In genomic region chr11:69250503-69251393, GRCh38 we compare ENCODE assay signal across 25 cellular contexts. TPM values are rescaled to one million over a fixed set of nuclear protein-coding genes. Genes with fewer than 3 reads are reported as not detected.
DNase-seq lines count a peak whose midpoint lies in the region; ATAC-seq and TF ChIP-seq lines count a peak whose summit lies in the region.
"Had no signal": no experiment of that assay in that cellular context is flagged by ENCODE, and none has a peak within 500 bp of the region (broad histone marks: within the 10 kb centered on the region; RNA-seq: fewer than 3 reads in every experiment).

No MANE protein-coding gene starts in this region.

- H4K8ac ChIP-seq in neuronal stem cell (ENCODE audit: low read depth, low read length) = no peak overlapping the region

- H3K36me3 Mint-ChIP-seq in activated CD4-positive, alpha-beta memory T cell treated with anti-CD3 and anti-CD28 coated beads, Interleukin-2, amount 10 ng/mL, durations not matched to agents 7 days and 5 days (ENCODE audit: low read depth) = no peaks in the 10 kb centered on the region
- no peaks in the 10 kb centered on the region for H3K36me3 Mint-ChIP-seq in activated T-helper 1 cell treated with anti-CD3 and anti-CD28 coated beads, Interleukin-12 subunit alpha, Interleukin-12 subunit beta, Interleukin-2, Interleukin-4 antibody, amounts not matched to agents 30 ng/mL and 10 ng/mL and 1 ng/mL, durations not matched to agents 14 hours and 24 hours and 36 hours (ENCODE audit: low read depth)
- H3K36me3 Mint-ChIP-seq: CD14-positive monocyte; CD8-positive, alpha-beta memory T cell had no signal

- H4K91ac ChIP-seq in neuronal stem cell (ENCODE audit: low read depth, low read length, poor library complexity) = no peak overlapping the region

- ATAC-seq in mucosa of descending colon = no peak
- no peak for ATAC-seq in GM19467 (IDR thresholded peaks at IDR 0.05; ENCODE audit: unreplicated experiment)

- peak overlapping the region; percentile 0 for H2BK12ac ChIP-seq in neuronal stem cell (ENCODE audit: low read length)

- no peak overlapping the region for H3K4me3 Mint-ChIP-seq in activated CD4-positive, alpha-beta memory T cell treated with anti-CD3 and anti-CD28 coated beads, Interleukin-2, amount 10 ng/mL, durations not matched to agents 7 days and 5 days
- H3K4me3 Mint-ChIP-seq in activated T-helper 1 cell treated with anti-CD3 and anti-CD28 coated beads, Interleukin-12 subunit alpha, Interleukin-12 subunit beta, Interleukin-2, Interleukin-4 antibody, amounts not matched to agents 30 ng/mL and 10 ng/mL and 1 ng/mL, durations not matched to agents 14 hours and 24 hours and 36 hours = no peak overlapping the region
- H3K4me3 Mint-ChIP-seq: CD14-positive monocyte; CD8-positive, alpha-beta memory T cell; HFFc6 had no signal

- POLR2A ChIA-PET in activated CD4-positive, alpha-beta memory T cell treated with anti-CD3 and anti-CD28 coated beads, Interleukin-2, amount 10 ng/mL, durations not matched to agents 7 days and 5 days (lab: Charles Lee) = no interaction called here

- no peak overlapping the region for H2BK15ac ChIP-seq in neuronal stem cell (ENCODE audit: low read length)

- no peaks in the 10 kb centered on the region for H3K4me1 Mint-ChIP-seq in activated CD4-positive, alpha-beta memory T cell treated with anti-CD3 and anti-CD28 coated beads, Interleukin-2, amount 10 ng/mL, durations not matched to agents 7 days and 5 days
- H3K4me1 Mint-ChIP-seq in activated T-helper 1 cell treated with anti-CD3 and anti-CD28 coated beads, Interleukin-12 subunit alpha, Interleukin-12 subunit beta, Interleukin-2, Interleukin-4 antibody, amounts not matched to agents 30 ng/mL and 10 ng/mL and 1 ng/mL, durations not matched to agents 14 hours and 24 hours and 36 hours (ENCODE audit: low read depth) = no peaks in the 10 kb centered on the region
- H3K4me1 Mint-ChIP-seq: CD14-positive monocyte; CD8-positive, alpha-beta memory T cell had no signal

- H3K18ac ChIP-seq in neuronal stem cell (ENCODE audit: low read length) = no peak overlapping the region

- no peak overlapping the region for H3K23ac ChIP-seq in neuronal stem cell (ENCODE audit: low read depth, low read length, poor library complexity)

- DNase-seq in cardiac septum (ENCODE audit: low spot score) (peak; percentile 71), right atrium auricular region (ENCODE audit: low spot score) (no peak), neuronal stem cell (ENCODE audit: low spot score) (no peak), mucosa of descending colon (no peak)
- DNase-seq in activated CD4-positive, alpha-beta memory T cell treated with anti-CD3 and anti-CD28 coated beads, Interleukin-2, amount 10 ng/mL, durations not matched to agents 7 days and 5 days = no peak
- no peak for DNase-seq in activated T-helper 1 cell treated with anti-CD3 and anti-CD28 coated beads, Interleukin-12 subunit alpha, Interleukin-12 subunit beta, Interleukin-2, Interleukin-4 antibody, amounts not matched to agents 30 ng/mL and 10 ng/mL and 1 ng/mL, durations not matched to agents 14 hours and 24 hours and 36 hours (ENCODE audit: low spot score)
- DNase-seq: 8988T; ACHN; BE2C; CD8-positive, alpha-beta memory T cell; DMS 273 treated with DMSO at 0.1 percent for 48 hours; DND-41; HFFc6; KG1; MG63; NCI-H1694; NCI-H2029 treated with DMSO at 0.1 percent for 48 hours; NCI-H446 treated with DMSO at 0.1 percent for 48 hours; NCI-H526 treated with DMSO at 0.1 percent for 48 hours; Right ventricle myocardium superior had no signal

- no peak overlapping the region for H3K4me3 ChIP-seq in right atrium auricular region
- no peak overlapping the region for H3K4me3 ChIP-seq in esophagus (ENCODE audit: low read depth in 1 of 2, low read length in 2 of 2)
- H3K4me3 ChIP-seq in neuronal stem cell (ENCODE audit: low read length in 2 of 2) = no peak overlapping the region
- no peak overlapping the region for H3K4me3 ChIP-seq in mucosa of descending colon
- H3K4me3 ChIP-seq: MG63, PC-9, SJSA1 had no signal

- no peak overlapping the region for H3K14ac ChIP-seq in neuronal stem cell (ENCODE audit: low read length)

- H3K4me1 ChIP-seq in right atrium auricular region (no peaks in the 10 kb centered on the region), esophagus (ENCODE audit: control insufficient read depth in 2 of 2, insufficient read depth in 2 of 2, low read length in 1 of 2) (peaks cover 0 to 8% of the 10 kb centered on the region in 2 donors), neuronal stem cell (ENCODE audit: control insufficient read depth in 2 of 2, insufficient read depth in 1 of 2, low read depth in 1 of 2, low read length in 2 of 2) (peaks cover 0 to 6% of the 10 kb centered on the region in 2 donors), mucosa of descending colon (ENCODE audit: low read depth) (no peaks in the 10 kb centered on the region)
- H3K4me1 ChIP-seq: BE2C, SJSA1 had no signal

- H2BK5ac ChIP-seq in neuronal stem cell (ENCODE audit: low read length) = no peak overlapping the region

- intact Hi-C loops in cardiac septum (cut with DNase I) (no loop called here), mucosa of descending colon (cut with DNase I, micrococcal nuclease) (no loop called here)
- intact Hi-C loops in activated T-helper 1 cell treated with anti-CD3 and anti-CD28 coated beads, Interleukin-12 subunit alpha, Interleukin-12 subunit beta, Interleukin-2, Interleukin-4 antibody, amounts not matched to agents 30 ng/mL and 10 ng/mL and 1 ng/mL, durations not matched to agents 14 hours and 24 hours and 36 hours (cut with micrococcal nuclease) = no loop called here

- H3K27me3 Mint-ChIP-seq in activated CD4-positive, alpha-beta memory T cell treated with anti-CD3 and anti-CD28 coated beads, Interleukin-2, amount 10 ng/mL, durations not matched to agents 7 days and 5 days = no peaks in the 10 kb centered on the region
- H3K27me3 Mint-ChIP-seq in activated T-helper 1 cell treated with anti-CD3 and anti-CD28 coated beads, Interleukin-12 subunit alpha, Interleukin-12 subunit beta, Interleukin-2, Interleukin-4 antibody, amounts not matched to agents 30 ng/mL and 10 ng/mL and 1 ng/mL, durations not matched to agents 14 hours and 24 hours and 36 hours (ENCODE audit: insufficient read depth) = peaks cover 6% of the 10 kb centered on the region

- no peak overlapping the region for H2BK120ac ChIP-seq in neuronal stem cell (ENCODE audit: low read depth, low read length)

- H3K9me3 Mint-ChIP-seq in activated CD4-positive, alpha-beta memory T cell treated with anti-CD3 and anti-CD28 coated beads, Interleukin-2, amount 10 ng/mL, durations not matched to agents 7 days and 5 days = peaks cover 12% of the 10 kb centered on the region
- peaks cover 28% of the 10 kb centered on the region for H3K9me3 Mint-ChIP-seq in activated T-helper 1 cell treated with anti-CD3 and anti-CD28 coated beads, Interleukin-12 subunit alpha, Interleukin-12 subunit beta, Interleukin-2, Interleukin-4 antibody, amounts not matched to agents 30 ng/mL and 10 ng/mL and 1 ng/mL, durations not matched to agents 14 hours and 24 hours and 36 hours

- no peak overlapping the region for H3K9ac ChIP-seq in neuronal stem cell (ENCODE audit: low read depth, low read length, poor library complexity)

- H3K36me3 ChIP-seq in right atrium auricular region = no peaks in the 10 kb centered on the region
- no peaks in the 10 kb centered on the region for H3K36me3 ChIP-seq in esophagus (ENCODE audit: control insufficient read depth in 2 of 2, insufficient read depth in 2 of 2, low read length in 1 of 2)
- no peaks in the 10 kb centered on the region for H3K36me3 ChIP-seq in neuronal stem cell (replicated peaks in 1 of 2; ENCODE audit: control insufficient read depth in 2 of 2, insufficient read depth in 2 of 2, low read length in 2 of 2)
- no peaks in the 10 kb centered on the region for H3K36me3 ChIP-seq in mucosa of descending colon (ENCODE audit: low read depth)
- H3K36me3 ChIP-seq: BE2C, MG63, SJSA1 had no signal

- no peak overlapping the region for H3K27ac Mint-ChIP-seq in activated CD4-positive, alpha-beta memory T cell treated with anti-CD3 and anti-CD28 coated beads, Interleukin-2, amount 10 ng/mL, durations not matched to agents 7 days and 5 days
- H3K27ac Mint-ChIP-seq in activated T-helper 1 cell treated with anti-CD3 and anti-CD28 coated beads, Interleukin-12 subunit alpha, Interleukin-12 subunit beta, Interleukin-2, Interleukin-4 antibody, amounts not matched to agents 30 ng/mL and 10 ng/mL and 1 ng/mL, durations not matched to agents 14 hours and 24 hours and 36 hours = no peak overlapping the region
- H3K27ac Mint-ChIP-seq: HFFc6 had no signal

- CTCF ChIA-PET in activated CD4-positive, alpha-beta memory T cell treated with anti-CD3 and anti-CD28 coated beads, Interleukin-2, amount 10 ng/mL, durations not matched to agents 7 days and 5 days (lab: Charles Lee) = no interaction called here

- WGBS in esophagus, 2 donors = 88 to 89% methylated on average over 25 of the region's 25 CpGs
- no CpG with 5 or more reads among the region's 25 CpGs for WGBS in neuronal stem cell (ENCODE audit: extremely low coverage in 2 of 2, insufficient read length in 2 of 2, insufficient replicate concordance in 1 of 2), 2 donors

- H3K4ac ChIP-seq in neuronal stem cell (ENCODE audit: low read length) = no peak overlapping the region

- H3K79me1 ChIP-seq in neuronal stem cell (ENCODE audit: low read depth, low read length) = no peaks in the 10 kb centered on the region

- no peak overlapping the region for H2AFZ ChIP-seq in neuronal stem cell (ENCODE audit: low read length)
- H2AFZ ChIP-seq: PC-9 had no signal

- no peak overlapping the region for H2AK5ac ChIP-seq in neuronal stem cell (ENCODE audit: low read depth, low read length)

- H3K4me2 ChIP-seq in neuronal stem cell (ENCODE audit: insufficient read depth, low read length, poor library complexity, severe bottlenecking) = no peak overlapping the region
- H3K4me2 ChIP-seq: PC-9 had no signal

- TF ChIP-seq CTCF in right atrium auricular region (IDR thresholded peaks at IDR 0.05) (no peak), mucosa of descending colon (IDR thresholded peaks at IDR 0.05) (no peak)

- H3K9me3 ChIP-seq in right atrium auricular region (peaks cover 0 to 13% of the 10 kb centered on the region in 2 donors), esophagus (ENCODE audit: control insufficient read depth in 2 of 2, insufficient read depth in 1 of 2, low read depth in 1 of 2, low read length in 1 of 2) (peaks cover 5 to 14% of the 10 kb centered on the region in 2 donors), neuronal stem cell (replicated peaks in 1 of 2; ENCODE audit: control insufficient read depth in 2 of 2, insufficient read depth in 1 of 2, low read depth in 1 of 2, low read length in 2 of 2) (peaks cover 4 to 6% of the 10 kb centered on the region in 2 donors), mucosa of descending colon (no peaks in the 10 kb centered on the region)
- H3K9me3 ChIP-seq: BE2C had no signal

- no peaks in the 10 kb centered on the region for H3K27me3 ChIP-seq in right atrium auricular region
- no peaks in the 10 kb centered on the region for H3K27me3 ChIP-seq in esophagus (ENCODE audit: control insufficient read depth in 1 of 2, insufficient read depth in 2 of 2, low read length in 2 of 2)
- H3K27me3 ChIP-seq in neuronal stem cell (ENCODE audit: control insufficient read depth in 3 of 3, insufficient read depth in 3 of 3, low read depth in 1 of 3, low read length in 3 of 3) = peaks cover 0 to 17% (median 0%) of the 10 kb centered on the region in 3 experiments
- H3K27me3 ChIP-seq: BE2C, MG63, SJSA1 had no signal

- H3K27ac ChIP-seq in right atrium auricular region (no peak overlapping the region), esophagus (ENCODE audit: low read depth in 2 of 2, low read length in 1 of 2) (peak overlapping the region; percentile 89 to 93), neuronal stem cell (replicated peaks; ENCODE audit: low read length) (no peak overlapping the region)
- H3K27ac ChIP-seq: PC-9, SJSA1 had no signal

RNA-seq across cellular contexts. Expression of gene MYEOV, which starts 43.2 kb away (rescaled TPM):
- total RNA-seq in cardiac septum (not detected), right atrium auricular region (under 1 TPM in 1 of 2 donors, not detected in 1; 0.12 TPM), mucosa of descending colon (1 to 10 TPM; 2.8 to 7.5 (median 6.2) TPM)
- polyA plus RNA-seq in esophagus = 10 to 100 TPM; 18.3 to 32.2 TPM
- 0.08 TPM for polyA plus RNA-seq in neuronal stem cell (2013, experiment 1 of 2)
- 0.26 TPM for polyA plus RNA-seq in neuronal stem cell (2013, experiment 2 of 2)
- total RNA-seq in activated CD4-positive, alpha-beta memory T cell treated with anti-CD3 and anti-CD28 coated beads, Interleukin-2, amount 10 ng/mL, durations not matched to agents 7 days and 5 days = not detected
- total RNA-seq in activated T-helper 1 cell treated with anti-CD3 and anti-CD28 coated beads, Interleukin-12 subunit alpha, Interleukin-12 subunit beta, Interleukin-2, Interleukin-4 antibody, amounts not matched to agents 30 ng/mL and 10 ng/mL and 1 ng/mL, durations not matched to agents 14 hours and 24 hours and 36 hours = 0.93 and 1.9 TPM in 2 replicates
- total RNA-seq: Right ventricle myocardium superior had no signal
- polyA plus RNA-seq: CD14-positive monocyte; CD8-positive, alpha-beta memory T cell had no signal

Comparison
In these comparisons a context has a peak if more than half of its experiments do, and no peak if none do; other contexts are left out.
1. H3K27ac ChIP-seq: peak in esophagus (2 of 2); none in right atrium auricular region (0 of 2) and neuronal stem cell (single experiment).